In the genomic region with DNA sequence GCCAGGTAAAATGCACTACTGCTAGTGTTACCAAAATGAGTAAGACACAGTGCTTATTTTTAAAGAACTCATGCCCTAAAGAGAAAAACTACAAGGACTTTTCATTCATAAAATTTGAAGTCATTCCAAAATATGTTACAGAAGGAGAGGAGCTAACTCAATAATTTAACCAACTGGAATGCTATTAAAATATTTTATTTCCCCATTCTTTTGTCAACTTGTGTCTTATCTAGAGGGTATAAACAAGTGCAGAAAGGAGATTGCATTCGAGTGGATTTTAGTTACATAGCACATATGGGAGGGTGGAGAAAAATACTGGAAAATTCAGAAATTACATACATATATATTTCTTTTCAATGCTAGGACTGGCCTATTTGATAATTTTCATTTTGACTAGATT, we compare ENCODE assay signal across 25 cellular contexts.
"Had no signal": no experiment of that assay in that cellular context is flagged by ENCODE, and none has a peak within 500 bp of the region (broad histone marks: within the 10 kb centered on the region; RNA-seq: fewer than 3 reads in every experiment).

No MANE protein-coding gene starts in this region.

- DNase-seq: activated CD4-positive, alpha-beta memory T cell treated with anti-CD3 and anti-CD28 coated beads for 36 hours; activated CD4-positive, alpha-beta T cell treated with anti-CD3 and anti-CD28 coated beads for 36 hours; activated CD4-positive, alpha-beta T cell treated with anti-CD3 and anti-CD28 coated beads, Interleukin-2, amount 10 ng/mL, durations not matched to agents 24 days and 14 days; activated CD4-positive, CD25-positive, alpha-beta regulatory T cell; activated CD4-positive, CD25-positive, alpha-beta regulatory T cell treated with anti-CD3 and anti-CD28 coated beads, Interleukin-2, amount 50 U/mL, for 72 hours; activated CD8-positive, alpha-beta memory T cell treated with anti-CD3 and anti-CD28 coated beads, Interleukin-2, amount 10 ng/mL, durations not matched to agents 7 days and 5 days; activated CD8-positive, alpha-beta memory T cell treated with anti-CD3 and anti-CD28 coated beads, Interleukin-2, amount 50 U/mL, for 4 hours; activated CD8-positive, alpha-beta T cell treated with anti-CD3 and anti-CD28 coated beads, Interleukin-2, amount 10 ng/mL, durations not matched to agents 7 days and 5 days; activated effector memory CD4-positive, alpha-beta T cell treated with anti-CD3 and anti-CD28 coated beads, Interleukin-2, amount 50 U/mL, for 16 hours; activated naive CD4-positive, alpha-beta T cell treated with anti-CD3 and anti-CD28 coated beads for 36 hours; activated naive CD8-positive, alpha-beta T cell treated with anti-CD3 and anti-CD28 coated beads for 36 hours; activated naive CD8-positive, alpha-beta T cell treated with anti-CD3 and anti-CD28 coated beads, Interleukin-2, amount 50 U/mL, for 24 hours; activated T-cell treated with anti-CD3 and anti-CD28 coated beads, Interleukin-2, amount 50 U/mL, for 1 hour; activated T-cell treated with anti-CD3 and anti-CD28 coated beads, Interleukin-2, amount 50 U/mL, for 48 hours; body of pancreas; cortex of kidney; dermis blood vessel endothelial cell; effector CD4-positive, alpha-beta T cell; effector memory CD8-positive, alpha-beta T cell; erythroblast; foreskin keratinocyte; T-helper 2 cell had no signal

- H3K4me1 ChIP-seq: adrenal gland, body of pancreas, gastroesophageal sphincter had no signal

- H3K4me3 ChIP-seq: adrenal gland, body of pancreas, esophagus muscularis mucosa, gastroesophageal sphincter had no signal

- H3K27me3 ChIP-seq: adrenal gland, body of pancreas, esophagus muscularis mucosa, foreskin keratinocyte, gastroesophageal sphincter had no signal

- H3K36me3 ChIP-seq: adrenal gland, esophagus muscularis mucosa, gastroesophageal sphincter had no signal

- H3K27ac ChIP-seq: adrenal gland, body of pancreas, esophagus muscularis mucosa, foreskin keratinocyte, gastroesophageal sphincter had no signal

- ATAC-seq: activated CD4-positive, alpha-beta T cell treated with anti-CD3 and anti-CD28 coated beads for 36 hours; activated CD8-positive, alpha-beta memory T cell treated with anti-CD3 and anti-CD28 coated beads, Interleukin-2, amount 10 ng/mL, durations not matched to agents 7 days and 5 days; activated CD8-positive, alpha-beta T cell treated with anti-CD3 and anti-CD28 coated beads, Interleukin-2, amount 10 ng/mL, durations not matched to agents 7 days and 5 days; activated naive CD8-positive, alpha-beta T cell treated with anti-CD3 and anti-CD28 coated beads, Interleukin-2, amount 50 U/mL, for 24 hours; body of pancreas; effector memory CD8-positive, alpha-beta T cell; foreskin keratinocyte had no signal

- H3K9me3 ChIP-seq: adrenal gland, body of pancreas, esophagus muscularis mucosa had no signal
